ENCODE assay signal across 12 cellular contexts in the genomic region with DNA sequence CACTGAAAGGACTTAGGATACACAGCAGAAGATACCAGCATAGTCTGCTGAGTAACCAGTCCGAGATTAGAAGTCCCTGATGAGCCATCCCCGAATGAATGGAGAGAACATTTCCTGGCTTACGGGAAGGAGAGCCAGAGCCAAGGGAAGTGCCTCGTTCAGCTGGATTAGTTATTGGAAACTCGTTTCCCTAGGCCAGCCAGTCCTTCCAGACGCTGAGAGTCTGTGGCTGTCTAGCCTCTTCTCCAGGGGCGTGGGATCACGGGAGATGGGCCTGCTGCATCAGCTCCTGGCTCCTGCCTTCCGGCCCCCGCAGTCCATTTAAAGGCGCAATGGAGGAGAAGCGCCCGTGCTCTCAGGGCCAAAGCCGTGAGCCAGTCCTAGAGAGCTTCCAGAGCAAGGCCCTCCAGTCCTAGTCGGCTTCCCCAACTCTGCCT.
A peak's percentile ranks its signal among the peaks of the same experiment; 100 is the strongest.
DNase-seq lines count a peak whose midpoint lies in the region; ATAC-seq and TF ChIP-seq lines count a peak whose summit lies in the region.
"Had no signal": no experiment of that assay in that cellular context is flagged by ENCODE, and none has a peak within 500 bp of the region (broad histone marks: within the 10 kb centered on the region; RNA-seq: fewer than 3 reads in every experiment).

No MANE protein-coding gene starts in this region.

- DNase-seq in A673 (ENCODE audit: low spot score) (peak; percentile 17), adrenal gland (peak in 6 of 7 donors; percentile 26 to 65 (median 42)), heart left ventricle (peak; percentile 77 to 89 (median 80)), osteoblast (ENCODE audit: insufficient read length, low spot score, missing footprints) (peak; percentile 82), UCSD-AML1 (lab: John Stamatoyannopoulos, UW; ENCODE audit: unreplicated experiment) (no peak), substantia nigra (lab: John Stamatoyannopoulos, UW) (no peak), NCI-H1436 treated with DMSO at 0.1 percent for 48 hours (lab: John Stamatoyannopoulos, UW) (no peak)
- DNase-seq in activated naive CD4-positive, alpha-beta T cell treated with anti-CD3 and anti-CD28 coated beads, Interleukin-2, amount 50 U/mL, for 72 hours (ENCODE audit: low spot score in 2 of 2), result no peak
- DNase-seq: stimulated activated CD4-positive, alpha-beta T cell treated with anti-CD3 and anti-CD28 coated beads, Interleukin-2, amount 100 ng/mL, for 24 hours; T-helper 2 cell had no signal

- no peaks in the 10 kb centered on the region for H3K79me2 ChIP-seq in osteoblast (ENCODE audit: insufficient read depth, low read length)

- H3K36me3 ChIP-seq in A673 (ENCODE audit: insufficient read depth, low read length, poor library complexity, severe bottlenecking) (no peaks in the 10 kb centered on the region), adrenal gland (replicated peaks in 1 of 2) (no peaks in the 10 kb centered on the region), heart left ventricle (no peaks in the 10 kb centered on the region), osteoblast (ENCODE audit: insufficient read depth, low read length) (no peaks in the 10 kb centered on the region)

- no TSS peak for BruUV-seq in A673 (replicated peaks; lab: Mats Ljungman, UMichigan)

- TF ChIP-seq CTCF in A673 (conservative IDR thresholded peaks at IDR 0.05; ENCODE audit: low read depth, low read length) (no peak), adrenal gland (IDR thresholded peaks at IDR 0.05) (no peak), heart left ventricle (IDR thresholded peaks at IDR 0.05) (no peak), osteoblast (IDR thresholded peaks at IDR 0.05; ENCODE audit: extremely low read depth, low read depth, low read length) (no peak)

- CTCF ChIA-PET in A673 (lab: Charles Lee), result no interaction called here

- H3K36me3 Mint-ChIP-seq in activated naive CD4-positive, alpha-beta T cell treated with anti-CD3 and anti-CD28 coated beads, Interleukin-2, amount 50 U/mL, for 72 hours, result no peaks in the 10 kb centered on the region

- peaks cover 6% of the 10 kb centered on the region for H3K9me3 ChIP-seq in A673 (ENCODE audit: low read depth, low read length, poor library complexity, severe bottlenecking)
- H3K9me3 ChIP-seq in adrenal gland (replicated peaks in 1 of 3), result no peaks in the 10 kb centered on the region
- peaks cover 0 to 15% (median 0%) of the 10 kb centered on the region in 12 donors for H3K9me3 ChIP-seq in heart left ventricle
- no peaks in the 10 kb centered on the region for H3K9me3 ChIP-seq in osteoblast (ENCODE audit: low read depth, low read length)

- intact Hi-C loops in A673 (cut with micrococcal nuclease; ENCODE audit: unreplicated experiment) (no loop called here), adrenal gland (cut with DNase I) (no loop called here), heart left ventricle (cut with DNase I) (loop anchor here in 1 of 10 donors (10.0 kb wide), 1 partner anchor 767 kb away; the partner anchor contains the start of gene NRP1)

- H3K27ac ChIP-seq in A673 (ENCODE audit: low read depth, low read length, poor library complexity, severe bottlenecking) (no peak overlapping the region), adrenal gland (peak overlapping the region in 2 of 5 donors; percentile 69 to 82), heart left ventricle (peak overlapping the region in 9 of 12 donors; percentile 24 to 82 (median 65)), osteoblast (ENCODE audit: low read depth, low read length) (peak overlapping the region; percentile 62), substantia nigra (ENCODE audit: low read depth, low read length, poor library complexity, severe bottlenecking) (no peak overlapping the region)

- H3K4me3 ChIP-seq in A673 (ENCODE audit: low read depth, low read length, poor library complexity, severe bottlenecking) (no peak overlapping the region), adrenal gland (no peak overlapping the region), heart left ventricle (no peak overlapping the region), osteoblast (ENCODE audit: insufficient read depth, low read length) (peak overlapping the region; percentile 9)
- H3K4me3 ChIP-seq: A549 had no signal

- no peak overlapping the region for H3K27ac Mint-ChIP-seq in activated naive CD4-positive, alpha-beta T cell treated with anti-CD3 and anti-CD28 coated beads, Interleukin-2, amount 50 U/mL, for 72 hours
- H3K27ac Mint-ChIP-seq: activated T-helper 1 cell treated with anti-CD3 and anti-CD28 coated beads, Interleukin-12 subunit alpha, Interleukin-12 subunit beta, Interleukin-2, Interleukin-4 antibody, amounts not matched to agents 30 ng/mL and 10 ng/mL and 1 ng/mL, durations not matched to agents 14 hours and 24 hours and 36 hours had no signal

- H3K27me3 ChIP-seq in A673 (replicated peaks; ENCODE audit: insufficient read depth, low read depth, low read length, poor library complexity) (no peaks in the 10 kb centered on the region), adrenal gland (no peaks in the 10 kb centered on the region), heart left ventricle (no peaks in the 10 kb centered on the region), osteoblast (ENCODE audit: insufficient read depth, low read length) (no peaks in the 10 kb centered on the region)

- 67 to 78% (median 70%) methylated on average over 9 to 15 of the region's 15 CpGs for WGBS in adrenal gland, 4 donors
- WGBS in heart left ventricle, 4 donors, result 25 to 60% (median 50%) methylated on average over 6 to 15 of the region's 15 CpGs

- peaks cover 8 to 10% of the 10 kb centered on the region in 2 donors for H3K9me3 Mint-ChIP-seq in activated naive CD4-positive, alpha-beta T cell treated with anti-CD3 and anti-CD28 coated beads, Interleukin-2, amount 50 U/mL, for 72 hours

- H3K4me2 ChIP-seq in osteoblast (ENCODE audit: insufficient read depth, low read length), result peak overlapping the region; percentile 43
- H3K4me2 ChIP-seq: A549 had no signal

- H3K4me1 ChIP-seq in A673 (ENCODE audit: insufficient read depth, low read length, poor library complexity, severe bottlenecking), result peaks cover 7% of the 10 kb centered on the region
- peaks cover 0 to 4% of the 10 kb centered on the region in 2 donors for H3K4me1 ChIP-seq in adrenal gland (replicated peaks in 1 of 2)
- peaks cover 0 to 26% (median 0%) of the 10 kb centered on the region in 12 donors for H3K4me1 ChIP-seq in heart left ventricle
- peaks cover 21% of the 10 kb centered on the region for H3K4me1 ChIP-seq in osteoblast (ENCODE audit: insufficient read depth, low read length)
- H3K4me1 ChIP-seq: A549 had no signal

- peak overlapping the region; percentile 86 for H2AFZ ChIP-seq in osteoblast (ENCODE audit: low read length)

- ATAC-seq in heart left ventricle, result peak; percentile 82 to 96 (median 94)
- no peak for ATAC-seq in activated naive CD4-positive, alpha-beta T cell treated with anti-CD3 and anti-CD28 coated beads, Interleukin-2, amount 50 U/mL, for 72 hours
- ATAC-seq: A549 had no signal

- no peak for TF ChIP-seq POLR2A in adrenal gland (IDR thresholded peaks at IDR 0.05)
- no peak for TF ChIP-seq POLR2A in heart left ventricle (IDR thresholded peaks at IDR 0.05)

- no peaks in the 10 kb centered on the region for H4K20me1 ChIP-seq in osteoblast (ENCODE audit: insufficient read depth, low read length)

- POLR2A ChIA-PET in A673 (lab: Charles Lee; ENCODE audit: low non-redundant PET), result no interaction called here

Comparison
In these comparisons a context has a peak if more than half of its experiments do, and no peak if none do; other contexts are left out.
1. DNase-seq: peak in A673 (single experiment), adrenal gland (6 of 7), heart left ventricle (5 of 5) and osteoblast (single experiment); none in UCSD-AML1 (single experiment), substantia nigra (0 of 49), NCI-H1436 treated with DMSO at 0.1 percent for 48 hours (single experiment) and activated naive CD4-positive, alpha-beta T cell treated with anti-CD3 and anti-CD28 coated beads, Interleukin-2, amount 50 U/mL, for 72 hours (0 of 2).
2. H3K27ac ChIP-seq: peak in heart left ventricle (9 of 12) and osteoblast (single experiment); none in A673 (single experiment) and substantia nigra (single experiment).
3. ATAC-seq: peak in heart left ventricle (4 of 4); none in activated naive CD4-positive, alpha-beta T cell treated with anti-CD3 and anti-CD28 coated beads, Interleukin-2, amount 50 U/mL, for 72 hours (0 of 2).